Comparison of ENCODE assay signal across 8 cellular contexts in genomic region chr6:164097557-164098398, GRCh38.
DNase-seq lines count a peak whose midpoint lies in the region; ATAC-seq and TF ChIP-seq lines count a peak whose summit lies in the region.

No MANE protein-coding gene starts in this region.

- peaks cover 2% of the 10 kb centered on the region for H3K9me3 Mint-ChIP-seq in Calu3 (ENCODE audit: low read depth, unreplicated experiment)

- H3K27ac ChIP-seq in OCI-LY7 (ENCODE audit: low read depth, low read length, poor library complexity, severe bottlenecking) (no peak overlapping the region), ascending aorta (no peak overlapping the region)

- H3K4me3 Mint-ChIP-seq in Calu3 (ENCODE audit: low read depth, unreplicated experiment), result no peak overlapping the region

- no peak overlapping the region for H3K27ac Mint-ChIP-seq in Calu3 (ENCODE audit: unreplicated experiment)

- H2AFZ ChIP-seq in OCI-LY7 (ENCODE audit: low read length), result no peak overlapping the region

- no peaks in the 10 kb centered on the region for H3K36me3 Mint-ChIP-seq in Calu3 (ENCODE audit: insufficient read depth, unreplicated experiment)

- H3K36me3 ChIP-seq in OCI-LY7 (ENCODE audit: insufficient read depth, low read length), result no peaks in the 10 kb centered on the region
- no peaks in the 10 kb centered on the region for H3K36me3 ChIP-seq in ascending aorta

- intact Hi-C loops in OCI-LY7 (cut with micrococcal nuclease; ENCODE audit: unreplicated experiment) (no loop called here), ascending aorta (cut with DNase I) (no loop called here), Calu3 (cut with micrococcal nuclease; ENCODE audit: unreplicated experiment) (no loop called here)

- peak; percentile 50 for DNase-seq in GF-D8 (lab: John Stamatoyannopoulos, UW)
- DNase-seq in OCI-LY7 (ENCODE audit: low spot score), result no peak
- DNase-seq in fibroblast of pulmonary artery (ENCODE audit: low read depth), result peak; percentile 79
- DNase-seq in pons (ENCODE audit: low spot score), result peak; percentile 35
- no peak for DNase-seq in ascending aorta (ENCODE audit: low spot score in 2 of 2)
- no peak for DNase-seq in stimulated activated naive CD4-positive, alpha-beta T cell (lab: John Stamatoyannopoulos, UW)
- no peak for DNase-seq in Calu3

- H3K4me3 ChIP-seq in OCI-LY7 (ENCODE audit: low read depth, low read length, poor library complexity, severe bottlenecking), result no peak overlapping the region
- no peak overlapping the region for H3K4me3 ChIP-seq in fibroblast of pulmonary artery (replicated peaks; ENCODE audit: low read depth, low read length)
- no peak overlapping the region for H3K4me3 ChIP-seq in ascending aorta

- ATAC-seq in GM21576 (IDR thresholded peaks at IDR 0.05; ENCODE audit: unreplicated experiment), result no peak

- no peaks in the 10 kb centered on the region for H3K27me3 ChIP-seq in ascending aorta

- H3K79me2 ChIP-seq in OCI-LY7 (ENCODE audit: insufficient read depth, low read depth, low read length), result no peaks in the 10 kb centered on the region

- H3K27me3 Mint-ChIP-seq in Calu3 (ENCODE audit: unreplicated experiment), result no peaks in the 10 kb centered on the region

- H3K4me1 Mint-ChIP-seq in Calu3 (ENCODE audit: low read depth, unreplicated experiment), result peaks cover 9% of the 10 kb centered on the region

- no peaks in the 10 kb centered on the region for H3K9me2 ChIP-seq in OCI-LY7 (ENCODE audit: insufficient read depth, low read length)

- H3K9me3 ChIP-seq in OCI-LY7 (ENCODE audit: low read length) (no peaks in the 10 kb centered on the region), ascending aorta (no peaks in the 10 kb centered on the region)

- TF ChIP-seq CTCF in OCI-LY7 (conservative IDR thresholded peaks at IDR 0.05; ENCODE audit: low read length) (0 out of 2 replicates have a peak, but pooled peaks have one; percentile 17), fibroblast of pulmonary artery (IDR thresholded peaks at IDR 0.05; ENCODE audit: low read length, missing control alignments) (no peak), ascending aorta (IDR thresholded peaks at IDR 0.05) (no peak), Calu3 (IDR thresholded peaks at IDR 0.05; ENCODE audit: unreplicated experiment) (no peak)

- H3K4me1 ChIP-seq in OCI-LY7 (ENCODE audit: insufficient read depth, low read length, poor library complexity, severe bottlenecking) (no peaks in the 10 kb centered on the region), ascending aorta (no peaks in the 10 kb centered on the region)

- H3K4me2 ChIP-seq in OCI-LY7 (ENCODE audit: low read length), result no peak overlapping the region

- POLR2A ChIA-PET in OCI-LY7 (lab: Charles Lee), result no interaction called here

- H4K20me1 ChIP-seq in OCI-LY7 (ENCODE audit: insufficient read depth, low read length), result no peaks in the 10 kb centered on the region

- BruUV-seq in OCI-LY7 (replicated peaks; lab: Mats Ljungman, UMichigan), result no TSS peak
- no TSS peak for BruUV-seq in Calu3 (replicated peaks; lab: Mats Ljungman, UMichigan)

- CTCF ChIA-PET in OCI-LY7 (lab: Charles Lee; ENCODE audit: unreplicated experiment) (no interaction called here), Calu3 (lab: Charles Lee) (interaction anchor here (0.6 kb wide), 2 partner anchors 155 to 1558 kb away, joined by 3 to 5 read pairs; no protein-coding TSS in a partner anchor)

Comparison
In these comparisons a context has a peak if more than half of its experiments do, and no peak if none do; other contexts are left out.
1. DNase-seq: peak in GF-D8 (single experiment), fibroblast of pulmonary artery (single experiment) and pons (single experiment); none in OCI-LY7 (single experiment), ascending aorta (0 of 2), stimulated activated naive CD4-positive, alpha-beta T cell (0 of 6) and Calu3 (single experiment).